ENCODE assay signal across 15 cellular contexts in genomic region chr10:100739516-100740368, GRCh38. TPM values are rescaled to one million over a fixed set of nuclear protein-coding genes. Genes with fewer than 3 reads are reported as not detected.
A peak's percentile ranks its signal among the peaks of the same experiment; 100 is the strongest.
DNase-seq lines count a peak whose midpoint lies in the region; ATAC-seq and TF ChIP-seq lines count a peak whose summit lies in the region.
"Had no signal": no experiment of that assay in that cellular context is flagged by ENCODE, and none has a peak within 500 bp of the region (broad histone marks: within the 10 kb centered on the region; RNA-seq: fewer than 3 reads in every experiment).

No MANE protein-coding gene starts in this region.

- H3K27ac Mint-ChIP-seq in brain = peak overlapping the region in 2 of 5 experiments; percentile 67 to 75
- H3K27ac Mint-ChIP-seq: activated CD8-positive, alpha-beta memory T cell treated with anti-CD3 and anti-CD28 coated beads, Interleukin-2, amount 10 ng/mL, durations not matched to agents 7 days and 5 days; stimulated activated naive CD8-positive, alpha-beta T cell treated with anti-CD3 and anti-CD28 coated beads, Interleukin-15, Interleukin-2, amounts not matched to agents 100 ng/mL and 50 ng/mL, for 24 hours; T-helper 1 cell treated with Interleukin-12 subunit alpha and Interleukin-12 subunit beta and Interleukin-4 antibody, amounts not matched to agents 30 μg/mL and 1 μg/mL, for 36 hours had no signal

- no peak overlapping the region for H3K23ac ChIP-seq in mesenchymal stem cell (ENCODE audit: low read length in 2 of 2)

- no peak overlapping the region for H3K14ac ChIP-seq in mesenchymal stem cell (ENCODE audit: low read length in 2 of 2)

- peaks cover 50% of the 10 kb centered on the region for H3K4me1 ChIP-seq in mesenchymal stem cell (ENCODE audit: control insufficient read depth, insufficient read depth, low read depth, low read length)

- H3K9ac ChIP-seq in mesenchymal stem cell (ENCODE audit: low read length) = no peak overlapping the region

- H3K4me3 ChIP-seq in H7 (ENCODE audit: insufficient read depth, low read depth, low read length) (peak overlapping the region; percentile 16; the same call in 1 of the 2 replicates), mesenchymal stem cell (ENCODE audit: insufficient read depth in 1 of 2, low read depth in 1 of 2, low read length in 2 of 2) (peak overlapping the region in 1 of 2 experiments; percentile 8)
- H3K4me3 ChIP-seq: adrenal gland had no signal

- H2BK120ac ChIP-seq in mesenchymal stem cell (ENCODE audit: low read depth, low read length) = no peak overlapping the region

- H2AFZ ChIP-seq in mesenchymal stem cell (ENCODE audit: low read depth, low read length) = peak overlapping the region; percentile 24

- in situ Hi-C loops in ACHN (cut with HindIII; ENCODE audit: low pct_ligation_motif_present, low pct_unique_long_range_greater_than_20kb, low sequenced_read_pairs) = no loop called here

- no peak overlapping the region for H2BK12ac ChIP-seq in mesenchymal stem cell (ENCODE audit: low read length in 2 of 2)

- no peak overlapping the region for H3K27ac ChIP-seq in mesenchymal stem cell (ENCODE audit: low read length, poor library complexity, severe bottlenecking)
- H3K27ac ChIP-seq: adrenal gland, HL-60 had no signal

- H3K9me3 ChIP-seq in mesenchymal stem cell (ENCODE audit: control insufficient read depth, low read length) = peaks cover 5% of the 10 kb centered on the region
- H3K9me3 ChIP-seq: adrenal gland had no signal

- no peak overlapping the region for H2AK5ac ChIP-seq in mesenchymal stem cell (ENCODE audit: low read length, severe bottlenecking)

- no peak overlapping the region for H4K8ac ChIP-seq in mesenchymal stem cell (ENCODE audit: low read length)

- intact Hi-C loops in sciatic nerve (cut with DNase I) = no loop called here

- peak overlapping the region; percentile 48 for H3K4me2 ChIP-seq in mesenchymal stem cell (ENCODE audit: low read length, poor library complexity, severe bottlenecking)

- no peaks in the 10 kb centered on the region for H3K36me3 ChIP-seq in H7 (replicated peaks; ENCODE audit: control insufficient read depth, insufficient read depth, low read length)
- H3K36me3 ChIP-seq in mesenchymal stem cell (ENCODE audit: control insufficient read depth in 1 of 2, insufficient read depth in 2 of 2, low read depth in 1 of 2, low read length in 2 of 2) = no peaks in the 10 kb centered on the region
- H3K36me3 ChIP-seq: adrenal gland had no signal

- H3K36me3 Mint-ChIP-seq in brain = no peaks in the 10 kb centered on the region
- H3K36me3 Mint-ChIP-seq: activated CD8-positive, alpha-beta memory T cell treated with anti-CD3 and anti-CD28 coated beads, Interleukin-2, amount 10 ng/mL, durations not matched to agents 7 days and 5 days had no signal

- H3K4me3 Mint-ChIP-seq in brain = peak overlapping the region in 3 of 5 experiments; percentile 55 to 83 (median 69)
- H3K4me3 Mint-ChIP-seq: activated CD8-positive, alpha-beta memory T cell treated with anti-CD3 and anti-CD28 coated beads, Interleukin-2, amount 10 ng/mL, durations not matched to agents 7 days and 5 days; stimulated activated naive CD8-positive, alpha-beta T cell treated with anti-CD3 and anti-CD28 coated beads, Interleukin-15, Interleukin-2, amounts not matched to agents 100 ng/mL and 50 ng/mL, for 24 hours; T-helper 1 cell treated with Interleukin-12 subunit alpha and Interleukin-12 subunit beta and Interleukin-4 antibody, amounts not matched to agents 30 μg/mL and 1 μg/mL, for 36 hours had no signal

- H3K4ac ChIP-seq in mesenchymal stem cell (ENCODE audit: low read depth in 1 of 2, low read length in 2 of 2) = no peak overlapping the region

- peaks cover 100% of the 10 kb centered on the region for H3K27me3 Mint-ChIP-seq in brain

- peak; percentile 79 for DNase-seq in ACHN
- peak; percentile 83 for DNase-seq in H7
- DNase-seq in mesenchymal stem cell = no peak
- no peak for DNase-seq in iPS-NIHi7 (ENCODE audit: extremely low spot score)
- DNase-seq in stimulated activated CD4-positive, alpha-beta T cell treated with anti-CD3 and anti-CD28 coated beads, Interleukin-15, amount 100 ng/mL, for 24 hours = no peak
- no peak for DNase-seq in sciatic nerve (ENCODE audit: low spot score)
- DNase-seq: activated CD8-positive, alpha-beta memory T cell treated with anti-CD3 and anti-CD28 coated beads, Interleukin-2, amount 10 ng/mL, durations not matched to agents 7 days and 5 days; adrenal gland; naive thymus-derived CD4-positive, alpha-beta T cell; NCI-H1048 had no signal

- H3K27me3 ChIP-seq in H7 (ENCODE audit: control insufficient read depth, insufficient read depth, low read length) (peaks cover 100% of the 10 kb centered on the region), mesenchymal stem cell (ENCODE audit: control insufficient read depth in 1 of 2, insufficient read depth in 1 of 2, low read length in 2 of 2) (peaks cover 96 to 98% of the 10 kb centered on the region in 2 experiments)

- H2BK5ac ChIP-seq in mesenchymal stem cell (ENCODE audit: low read depth, low read length, poor library complexity, severe bottlenecking) = no peak overlapping the region

- H3K4me1 Mint-ChIP-seq in brain = peaks cover 38% of the 10 kb centered on the region

- no peak for ATAC-seq in sciatic nerve
- ATAC-seq in HG03432 (IDR thresholded peaks at IDR 0.05; ENCODE audit: unreplicated experiment) = no peak
- ATAC-seq: activated CD8-positive, alpha-beta memory T cell treated with anti-CD3 and anti-CD28 coated beads, Interleukin-2, amount 10 ng/mL, durations not matched to agents 7 days and 5 days; naive thymus-derived CD4-positive, alpha-beta T cell had no signal

- WGBS in mesenchymal stem cell = 3% methylated on average over 44 of the region's 56 CpGs

- TF ChIP-seq CTCF in brain (conservative IDR thresholded peaks at IDR 0.05) = no peak

- H3K79me1 ChIP-seq in mesenchymal stem cell (replicated peaks; ENCODE audit: low read length, poor library complexity, severe bottlenecking) = no peaks in the 10 kb centered on the region

- H3K9me3 Mint-ChIP-seq in brain = peaks cover 0 to 8% (median 0%) of the 10 kb centered on the region in 5 experiments
- H3K9me3 Mint-ChIP-seq: stimulated activated naive CD8-positive, alpha-beta T cell treated with anti-CD3 and anti-CD28 coated beads, Interleukin-15, Interleukin-2, amounts not matched to agents 100 ng/mL and 50 ng/mL, for 24 hours; T-helper 1 cell treated with Interleukin-12 subunit alpha and Interleukin-12 subunit beta and Interleukin-4 antibody, amounts not matched to agents 30 μg/mL and 1 μg/mL, for 36 hours had no signal

- no peak overlapping the region for H4K91ac ChIP-seq in mesenchymal stem cell (ENCODE audit: low read length)

- H2BK15ac ChIP-seq in mesenchymal stem cell (ENCODE audit: low read depth, poor library complexity, severe bottlenecking) = no peak overlapping the region

- H3K18ac ChIP-seq in mesenchymal stem cell (ENCODE audit: low read depth in 1 of 2, low read length in 2 of 2) = no peak overlapping the region

RNA-seq across cellular contexts. Expression of gene PAX2, which starts 5.6 kb away (rescaled TPM):
- total RNA-seq in H7 (2014; rRNA removed; shearing (Covaris generic)) = 0.10 TPM in 1 of 2 replicates, not detected in the other
- not detected for polyA plus RNA-seq in brain (ENCODE audit: insufficient read depth, low read depth, low replicate concordance)
- not detected for polyA plus RNA-seq in mesenchymal stem cell (2013, experiment 1 of 2)
- polyA plus RNA-seq in mesenchymal stem cell (2013, experiment 2 of 2) = not detected
- total RNA-seq in sciatic nerve = not detected
- total RNA-seq: activated CD8-positive, alpha-beta memory T cell treated with anti-CD3 and anti-CD28 coated beads, Interleukin-2, amount 10 ng/mL, durations not matched to agents 7 days and 5 days; naive thymus-derived CD4-positive, alpha-beta T cell had no signal
- polyA plus RNA-seq: naive thymus-derived CD4-positive, alpha-beta T cell had no signal

Comparison
In these comparisons a context has a peak if more than half of its experiments do, and no peak if none do; other contexts are left out.
1. DNase-seq: peak in ACHN (single experiment) and H7 (single experiment); none in mesenchymal stem cell (single experiment), iPS-NIHi7 (single experiment), stimulated activated CD4-positive, alpha-beta T cell treated with anti-CD3 and anti-CD28 coated beads, Interleukin-15, amount 100 ng/mL, for 24 hours (single experiment) and sciatic nerve (single experiment).